ENCODE assay signal across 8 cellular contexts in genomic region chr1:37177230-37177864, GRCh38.
DNase-seq lines count a peak whose midpoint lies in the region; ATAC-seq and TF ChIP-seq lines count a peak whose summit lies in the region.

No MANE protein-coding gene starts in this region.

- no peaks in the 10 kb centered on the region for H3K36me3 Mint-ChIP-seq in type B pancreatic cell
- H3K36me3 Mint-ChIP-seq in CD8-positive, alpha-beta T cell, result no peaks in the 10 kb centered on the region

- no peak overlapping the region for H3K4me2 ChIP-seq in KMS-11
- no peak overlapping the region for H3K4me2 ChIP-seq in OCI-LY3 (ENCODE audit: low read length)

- H3K79me2 ChIP-seq in KMS-11 (ENCODE audit: insufficient read depth, low read depth) (no peaks in the 10 kb centered on the region), OCI-LY3 (ENCODE audit: low read length) (no peaks in the 10 kb centered on the region)

- H3K4me3 ChIP-seq in KMS-11 (IDR thresholded peaks at IDR 0.05; ENCODE audit: insufficient read depth, low read depth, low read length) (no peak overlapping the region), OCI-LY3 (ENCODE audit: low read length) (no peak overlapping the region), fibroblast of pulmonary artery (replicated peaks; ENCODE audit: low read depth, low read length) (no peak overlapping the region)
- H3K4me3 ChIP-seq in CD8-positive, alpha-beta T cell (ENCODE audit: low read depth, low read length), result no peak overlapping the region

- H3K9ac ChIP-seq in KMS-11 (no peak overlapping the region), OCI-LY3 (ENCODE audit: low read length) (no peak overlapping the region)

- TF ChIP-seq CTCF in KMS-11 (conservative IDR thresholded peaks at IDR 0.05; ENCODE audit: low read depth, low read length), result peak; percentile 42
- TF ChIP-seq CTCF in OCI-LY3 (IDR thresholded peaks at IDR 0.05; ENCODE audit: low read depth, low read length), result peak; percentile 53
- peak; percentile 17 for TF ChIP-seq CTCF in fibroblast of pulmonary artery (IDR thresholded peaks at IDR 0.05; ENCODE audit: low read length, missing control alignments)
- peak; percentile 70 for TF ChIP-seq CTCF in type B pancreatic cell (conservative IDR thresholded peaks at IDR 0.05)
- TF ChIP-seq CTCF in CD8-positive, alpha-beta T cell (IDR thresholded peaks at IDR 0.05), result no peak

- H3K4me3 Mint-ChIP-seq in type B pancreatic cell, result no peak overlapping the region
- H3K4me3 Mint-ChIP-seq in CD8-positive, alpha-beta T cell, result no peak overlapping the region

- no peaks in the 10 kb centered on the region for H3K4me1 Mint-ChIP-seq in type B pancreatic cell (ENCODE audit: unreplicated experiment)
- H3K4me1 Mint-ChIP-seq in CD8-positive, alpha-beta T cell (ENCODE audit: low read depth), result no peaks in the 10 kb centered on the region

- H3K27ac ChIP-seq in KMS-11 (no peak overlapping the region), OCI-LY3 (ENCODE audit: low read length) (no peak overlapping the region)
- H3K27ac ChIP-seq in CD8-positive, alpha-beta T cell (ENCODE audit: low read depth, low read length), result no peak overlapping the region

- H3K9me3 ChIP-seq in OCI-LY3 (ENCODE audit: insufficient read depth, low read length), result no peaks in the 10 kb centered on the region
- H3K9me3 ChIP-seq in CD8-positive, alpha-beta T cell (ENCODE audit: low read length), result no peaks in the 10 kb centered on the region

- H2AFZ ChIP-seq in KMS-11 (ENCODE audit: low read depth) (no peak overlapping the region), OCI-LY3 (ENCODE audit: low read depth, low read length) (no peak overlapping the region)

- H3K9me3 Mint-ChIP-seq in type B pancreatic cell, result no peaks in the 10 kb centered on the region
- H3K9me3 Mint-ChIP-seq in CD8-positive, alpha-beta T cell, result peaks cover 1% of the 10 kb centered on the region

- no peaks in the 10 kb centered on the region for H3K4me1 ChIP-seq in KMS-11 (ENCODE audit: low read depth, poor library complexity, severe bottlenecking)
- H3K4me1 ChIP-seq in OCI-LY3 (ENCODE audit: low read length), result no peaks in the 10 kb centered on the region
- no peaks in the 10 kb centered on the region for H3K4me1 ChIP-seq in CD8-positive, alpha-beta T cell (ENCODE audit: insufficient read depth, low read length)

- H3K36me3 ChIP-seq in KMS-11 (ENCODE audit: insufficient read depth) (no peaks in the 10 kb centered on the region), OCI-LY3 (replicated peaks; ENCODE audit: low read depth, low read length) (no peaks in the 10 kb centered on the region)
- no peaks in the 10 kb centered on the region for H3K36me3 ChIP-seq in CD8-positive, alpha-beta T cell (ENCODE audit: insufficient read depth, low read length)

- POLR2A ChIA-PET in CD8-positive, alpha-beta T cell (lab: Charles Lee), result no interaction called here

- peak; percentile 59 for DNase-seq in ELF-1 (ENCODE audit: low read depth, low spot score)
- peak; percentile 8 for DNase-seq in fibroblast of pulmonary artery (ENCODE audit: low read depth)
- DNase-seq in type B pancreatic cell (ENCODE audit: extremely low spot score, unreplicated experiment), result no peak
- no peak for DNase-seq in CD8-positive, alpha-beta T cell

- H4K20me1 ChIP-seq in KMS-11 (ENCODE audit: insufficient read depth) (no peaks in the 10 kb centered on the region), OCI-LY3 (ENCODE audit: insufficient read depth, low read length) (no peaks in the 10 kb centered on the region)

- intact Hi-C loops in CD8-positive, alpha-beta T cell (cut with DNase I, micrococcal nuclease), result no loop called here

- CTCF ChIA-PET in CD8-positive, alpha-beta T cell (lab: Charles Lee), result no interaction called here

- H3K27me3 Mint-ChIP-seq in type B pancreatic cell, result peaks cover 48% of the 10 kb centered on the region
- H3K27me3 Mint-ChIP-seq in CD8-positive, alpha-beta T cell (ENCODE audit: low read depth), result peaks cover 43% of the 10 kb centered on the region

- H3K27ac Mint-ChIP-seq in type B pancreatic cell, result no peak overlapping the region
- no peak overlapping the region for H3K27ac Mint-ChIP-seq in CD8-positive, alpha-beta T cell

- peaks cover 2% of the 10 kb centered on the region; the same call in 1 of the 2 replicates for H3K27me3 ChIP-seq in KMS-11 (ENCODE audit: insufficient read depth, low read depth)
- peaks cover under 1% of the 10 kb centered on the region; the same call in 1 of the 2 replicates for H3K27me3 ChIP-seq in OCI-LY3 (ENCODE audit: low read depth, low read length)
- H3K27me3 ChIP-seq in CD8-positive, alpha-beta T cell (ENCODE audit: insufficient read depth, low read length), result peaks cover 2% of the 10 kb centered on the region

- ATAC-seq in HG02610 (IDR thresholded peaks at IDR 0.05; ENCODE audit: unreplicated experiment) (no peak), GM21786 (IDR thresholded peaks at IDR 0.05; ENCODE audit: unreplicated experiment) (no peak)
- ATAC-seq in CD8-positive, alpha-beta T cell, result no peak

Comparison
In these comparisons a context has a peak if more than half of its experiments do, and no peak if none do; other contexts are left out.
1. DNase-seq: peak in ELF-1 (single experiment) and fibroblast of pulmonary artery (single experiment); none in type B pancreatic cell (single experiment) and CD8-positive, alpha-beta T cell (0 of 7).